In genomic region chr5:119321569-119322311, GRCh38 we compare ENCODE assay signal across 1 cellular context.
TF ChIP-seq lines count a peak whose summit lies in the region.

No MANE protein-coding gene starts in this region.

TF ChIP-seq in GM12878, 131 proteins besides CTCF, POLR2A, EP300 and RAD21:
- no peak for TF ChIP-seq ZNF592 (IDR thresholded peaks at IDR 0.05)
- no peak for TF ChIP-seq CHD4 (IDR thresholded peaks at IDR 0.05)
- TF ChIP-seq NR2C1 (IDR thresholded peaks at IDR 0.05), result no peak
- no peak for TF ChIP-seq NKRF (conservative IDR thresholded peaks at IDR 0.05)
